ENCODE assay signal across 17 cellular contexts in genomic region chr7:151461096-151461941, GRCh38. TPM values are rescaled to one million over a fixed set of nuclear protein-coding genes. Genes with fewer than 3 reads are reported as not detected.
DNase-seq lines count a peak whose midpoint lies in the region; ATAC-seq, FAIRE-seq and TF ChIP-seq lines count a peak whose summit lies in the region.
"Had no signal": no experiment of that assay in that cellular context is flagged by ENCODE, and none has a peak within 500 bp of the region (broad histone marks: within the 10 kb centered on the region; RNA-seq: fewer than 3 reads in every experiment).

No MANE protein-coding gene starts in this region.

- H3K27me3 ChIP-seq in Karpas-422 (ENCODE audit: low read length) (no peaks in the 10 kb centered on the region), adipocyte (replicated peaks; ENCODE audit: control insufficient read depth, insufficient read depth, low read length) (no peaks in the 10 kb centered on the region), WERI-Rb-1 (ENCODE audit: insufficient read depth, low read depth, severe bottlenecking) (no peaks in the 10 kb centered on the region)

- no peak for TF ChIP-seq CTCF in kidney (IDR thresholded peaks at IDR 0.05; ENCODE audit: borderline replicate concordance, extremely low read depth, insufficient read depth)
- no peak for TF ChIP-seq CTCF in WERI-Rb-1 (IDR thresholded peaks at IDR 0.05; ENCODE audit: low read depth, low read length)

- H3K9ac ChIP-seq in Karpas-422 (ENCODE audit: low read length) (no peak overlapping the region), adipocyte (ENCODE audit: low read length) (peak overlapping the region; percentile 79), kidney (ENCODE audit: low read length in 2 of 2) (peak overlapping the region in 1 of 2 donors; percentile 17)

- no peaks in the 10 kb centered on the region for H3K79me2 ChIP-seq in Karpas-422 (ENCODE audit: low read length)

- DNase-seq in Karpas-422 = peak; percentile 51
- DNase-seq in adipocyte (ENCODE audit: low read depth) = no peak
- DNase-seq in kidney = no peak
- peak; percentile 18 for DNase-seq in stimulated activated CD8-positive, alpha-beta memory T cell treated with anti-CD3 and anti-CD28 coated beads, Interleukin-4, amount 100 ng/mL, for 48 hours
- DNase-seq in WERI-Rb-1 = no peak
- DNase-seq in activated effector memory CD4-positive, alpha-beta T cell treated with anti-CD3 and anti-CD28 coated beads, Interleukin-2, amount 50 U/mL, for 16 hours = no peak
- no peak for DNase-seq in stimulated activated naive CD4-positive, alpha-beta T cell (lab: John Stamatoyannopoulos, UW)
- DNase-seq: activated CD8-positive, alpha-beta memory T cell treated with anti-CD3 and anti-CD28 coated beads, Interleukin-2, amount 10 ng/mL, durations not matched to agents 7 days and 5 days; activated naive CD8-positive, alpha-beta T cell treated with anti-CD3 and anti-CD28 coated beads, Interleukin-2, amount 10 ng/mL, durations not matched to agents 7 days and 5 days; CD4-positive, CD25-positive, alpha-beta regulatory T cell; effector CD4-positive, alpha-beta T cell; GF-D8; NCI-H524; RPMI8226 had no signal

- intact Hi-C loops in kidney (cut with DNase I) = no loop called here

- H3K4me3 ChIP-seq in Karpas-422 (ENCODE audit: low read length) = no peak overlapping the region
- peak overlapping the region; percentile 69 for H3K4me3 ChIP-seq in adipocyte (ENCODE audit: low read length)
- H3K4me3 ChIP-seq in kidney (ENCODE audit: low read length in 2 of 2) = no peak overlapping the region
- H3K4me3 ChIP-seq in WERI-Rb-1 (ENCODE audit: low read depth, low read length) = no peak overlapping the region

- H4K20me1 ChIP-seq in Karpas-422 (ENCODE audit: insufficient read depth, low read depth, low read length) = no peaks in the 10 kb centered on the region

- H3K4me2 ChIP-seq in Karpas-422 (ENCODE audit: low read depth, low read length, poor library complexity, severe bottlenecking) = no peak overlapping the region

- H3K27ac ChIP-seq in Karpas-422 (ENCODE audit: low read length) (no peak overlapping the region), kidney (ENCODE audit: low read depth in 2 of 2, low read length in 2 of 2) (peak overlapping the region; percentile 88 to 96), WERI-Rb-1 (no peak overlapping the region)

- no peak for ATAC-seq in HG02970 (IDR thresholded peaks at IDR 0.05; ENCODE audit: low FRiP score, unreplicated experiment)
- ATAC-seq: activated CD8-positive, alpha-beta memory T cell treated with anti-CD3 and anti-CD28 coated beads, Interleukin-2, amount 10 ng/mL, durations not matched to agents 7 days and 5 days; stimulated activated effector memory CD8-positive, alpha-beta T cell treated with anti-CD3 and anti-CD28 coated beads, Interleukin-12 subunit alpha, Interleukin-12 subunit beta, amount 100 ng/mL, for 72 hours had no signal

- H3K9me3 ChIP-seq in Karpas-422 (ENCODE audit: low read length) (no peaks in the 10 kb centered on the region), adipocyte (ENCODE audit: control insufficient read depth, low read length) (peaks cover 10% of the 10 kb centered on the region), kidney (ENCODE audit: control insufficient read depth in 1 of 2, low read length in 2 of 2) (peaks cover 0 to 7% of the 10 kb centered on the region in 2 donors), WERI-Rb-1 (ENCODE audit: severe bottlenecking) (peaks cover 11% of the 10 kb centered on the region)

- H3K4me1 ChIP-seq in Karpas-422 (ENCODE audit: low read length) (0 out of 2 replicates have a peak, but pooled peaks cover 4% of the 10 kb centered on the region), adipocyte (ENCODE audit: control insufficient read depth, insufficient read depth, low read length) (peaks cover 27% of the 10 kb centered on the region), kidney (ENCODE audit: control insufficient read depth in 1 of 2, insufficient read depth in 1 of 2, low read depth in 1 of 2, low read length in 2 of 2) (peaks cover 18 to 24% of the 10 kb centered on the region in 2 donors)

- FAIRE-seq in kidney (lab: Jason Lieb, UNC) = no peak

- peaks cover 13% of the 10 kb centered on the region for H3K36me3 ChIP-seq in Karpas-422 (ENCODE audit: insufficient read depth, low read length)
- H3K36me3 ChIP-seq in adipocyte (ENCODE audit: control insufficient read depth, insufficient read depth, low read length, severe bottlenecking) = peaks cover 30% of the 10 kb centered on the region
- peaks cover 5 to 15% of the 10 kb centered on the region in 2 donors for H3K36me3 ChIP-seq in kidney (ENCODE audit: control insufficient read depth in 1 of 2, insufficient read depth in 2 of 2, low read length in 2 of 2)
- peaks cover 17% of the 10 kb centered on the region for H3K36me3 ChIP-seq in WERI-Rb-1

- no peak overlapping the region for H2AFZ ChIP-seq in Karpas-422 (ENCODE audit: low read length)

- no peaks in the 10 kb centered on the region for H3K9me2 ChIP-seq in Karpas-422 (replicated peaks; ENCODE audit: insufficient read depth, low read length)

RNA-seq across cellular contexts. Expression of gene CRYGN, which starts 21.4 kb away (rescaled TPM):
- not detected in 2 replicates for total RNA-seq in Karpas-422 (2014; rRNA removed; shearing (Covaris generic); ENCODE audit: low replicate concordance)
- total RNA-seq in kidney = 0.22 TPM
- polyA plus RNA-seq in kidney (ENCODE audit: insufficient read depth, low read depth, low replicate concordance) = not detected
- total RNA-seq: activated CD8-positive, alpha-beta memory T cell treated with anti-CD3 and anti-CD28 coated beads, Interleukin-2, amount 10 ng/mL, durations not matched to agents 7 days and 5 days; left lobe of liver had no signal

RNA-seq across cellular contexts. Expression of gene WDR86, which starts 51.5 kb away (rescaled TPM):
- not detected in 2 replicates for total RNA-seq in Karpas-422 (2014; rRNA removed; shearing (Covaris generic); ENCODE audit: low replicate concordance)
- 5.9 TPM for total RNA-seq in kidney
- polyA plus RNA-seq in kidney (ENCODE audit: insufficient read depth, low read depth, low replicate concordance) = 1.8 TPM

RNA-seq across cellular contexts. Expression of gene RHEB, which starts 58.4 kb away (rescaled TPM):
- total RNA-seq in Karpas-422 (2014; rRNA removed; shearing (Covaris generic); ENCODE audit: low replicate concordance) = 45.6 and 47.5 TPM in 2 replicates
- total RNA-seq in kidney = 92.7 TPM
- polyA plus RNA-seq in kidney (ENCODE audit: insufficient read depth, low read depth, low replicate concordance) = 123 TPM

Comparison
In these comparisons a context has a peak if more than half of its experiments do, and no peak if none do; other contexts are left out.
1. DNase-seq: peak in Karpas-422 (single experiment) and stimulated activated CD8-positive, alpha-beta memory T cell treated with anti-CD3 and anti-CD28 coated beads, Interleukin-4, amount 100 ng/mL, for 48 hours (single experiment); none in adipocyte (single experiment), kidney (single experiment), WERI-Rb-1 (single experiment), activated effector memory CD4-positive, alpha-beta T cell treated with anti-CD3 and anti-CD28 coated beads, Interleukin-2, amount 50 U/mL, for 16 hours (single experiment) and stimulated activated naive CD4-positive, alpha-beta T cell (0 of 6).
2. H3K27ac ChIP-seq: peak in kidney (2 of 2); none in Karpas-422 (single experiment) and WERI-Rb-1 (single experiment).